In genomic region chr3:181176610-181177009, GRCh38 we compare ENCODE assay signal across 8 cellular contexts.
DNase-seq lines count a peak whose midpoint lies in the region; ATAC-seq and TF ChIP-seq lines count a peak whose summit lies in the region.

No MANE protein-coding gene starts in this region.

- 15 to 25% (median 16%) methylated on average over 6 of the region's 6 CpGs for WGBS in heart left ventricle, 4 donors

- H3K4me3 ChIP-seq in heart left ventricle, result no peak overlapping the region

- peaks cover 0 to 4% (median 0%) of the 10 kb centered on the region in 12 donors for H3K4me1 ChIP-seq in heart left ventricle

- H3K27ac ChIP-seq in heart left ventricle, result no peak overlapping the region

- peak; percentile 63 for ATAC-seq in HG02973 (IDR thresholded peaks at IDR 0.05; ENCODE audit: unreplicated experiment)
- no peak for ATAC-seq in heart left ventricle
- no peak for ATAC-seq in GM21381 (IDR thresholded peaks at IDR 0.05; ENCODE audit: unreplicated experiment)
- ATAC-seq in GM18520 (IDR thresholded peaks at IDR 0.05; ENCODE audit: unreplicated experiment), result no peak

- no peak for TF ChIP-seq POLR2A in heart left ventricle (IDR thresholded peaks at IDR 0.05)

- no peaks in the 10 kb centered on the region for H3K27me3 ChIP-seq in heart left ventricle

- TF ChIP-seq CTCF in heart left ventricle (IDR thresholded peaks at IDR 0.05), result peak; percentile 40 to 69 (median 54)

- no peaks in the 10 kb centered on the region for H3K9me3 ChIP-seq in heart left ventricle

- DNase-seq in EH (ENCODE audit: low read depth) (peak; percentile 5), NCI-H460 (ENCODE audit: extremely low read depth, low read depth) (peak; percentile 40), heart left ventricle (peak in 4 of 5 donors; percentile 36 to 63 (median 39)), renal cortical epithelial cell (ENCODE audit: low read depth) (peak; percentile 51)
- peak; percentile 43 to 45 for DNase-seq in activated T-cell treated with anti-CD3 and anti-CD28 coated beads, Interleukin-2, amount 50 U/mL, for 48 hours

- H3K36me3 ChIP-seq in heart left ventricle, result no peaks in the 10 kb centered on the region

- intact Hi-C loops in heart left ventricle (cut with DNase I), result loop anchor here in 8 of 10 donors (2.0 to 10.0 kb wide), 6 partner anchors 182 to 374 kb away; no protein-coding TSS in a partner anchor
